Comparison of ENCODE assay signal across 8 cellular contexts in genomic region chr10:14009315-14010082, GRCh38.
DNase-seq lines count a peak whose midpoint lies in the region; TF ChIP-seq lines count a peak whose summit lies in the region.

No MANE protein-coding gene starts in this region.

- TF ChIP-seq CTCF in GM12864 (IDR thresholded peaks at IDR 0.05; ENCODE audit: low read depth, low read length, missing control alignments) (no peak), testis (IDR thresholded peaks at IDR 0.05) (no peak)

- intact Hi-C loops in testis (cut with DNase I; ENCODE audit: low total_unique reads) = no loop called here

- H3K36me3 ChIP-seq in testis (ENCODE audit: low read depth, missing control alignments) = no peaks in the 10 kb centered on the region

- H3K27ac ChIP-seq in testis = no peak overlapping the region

- H3K4me1 ChIP-seq in testis = peaks cover 8% of the 10 kb centered on the region

- H3K4me3 ChIP-seq in GM12864 (ENCODE audit: low read depth, low read length) (peak overlapping the region; percentile 54), testis (no peak overlapping the region)
- no peak overlapping the region; the same call in 1 of the 2 replicates for H3K4me3 ChIP-seq in Jurkat, Clone E6-1 (ENCODE audit: low read length)

- peak; percentile 72 for DNase-seq in GM12864 (ENCODE audit: low read depth)
- peak; percentile 76 for DNase-seq in Jurkat, Clone E6-1 (ENCODE audit: low read depth, low spot score)
- peak; percentile 73 for DNase-seq in activated T-cell treated with anti-CD3 and anti-CD28 coated beads, Interleukin-2, amount 50 U/mL, for 1 hour
- peak; percentile 68 for DNase-seq in foreskin melanocyte
- DNase-seq in stimulated activated CD4-positive, alpha-beta T cell treated with anti-CD3 and anti-CD28 coated beads, Interleukin-15, amount 100 ng/mL, for 24 hours = peak; percentile 83
- DNase-seq in nucleus accumbens (lab: John Stamatoyannopoulos, UW) = no peak
- no peak for DNase-seq in amniotic stem cell (lab: John Stamatoyannopoulos, UW)
- DNase-seq in testis = no peak

- no peaks in the 10 kb centered on the region for H3K27me3 ChIP-seq in testis

- WGBS in testis, 2 donors = 9 to 12% methylated on average over 23 of the region's 23 CpGs

- no peaks in the 10 kb centered on the region for H3K9me3 ChIP-seq in testis

- no peak for TF ChIP-seq POLR2A in testis (IDR thresholded peaks at IDR 0.05)

Comparison
In these comparisons a context has a peak if more than half of its experiments do, and no peak if none do; other contexts are left out.
1. DNase-seq: peak in GM12864 (single experiment), Jurkat, Clone E6-1 (single experiment), activated T-cell treated with anti-CD3 and anti-CD28 coated beads, Interleukin-2, amount 50 U/mL, for 1 hour (single experiment), foreskin melanocyte (single experiment) and stimulated activated CD4-positive, alpha-beta T cell treated with anti-CD3 and anti-CD28 coated beads, Interleukin-15, amount 100 ng/mL, for 24 hours (single experiment); none in nucleus accumbens (0 of 56), amniotic stem cell (single experiment) and testis (single experiment).